Comparison of ENCODE assay signal across 8 cellular contexts in the genomic region with DNA sequence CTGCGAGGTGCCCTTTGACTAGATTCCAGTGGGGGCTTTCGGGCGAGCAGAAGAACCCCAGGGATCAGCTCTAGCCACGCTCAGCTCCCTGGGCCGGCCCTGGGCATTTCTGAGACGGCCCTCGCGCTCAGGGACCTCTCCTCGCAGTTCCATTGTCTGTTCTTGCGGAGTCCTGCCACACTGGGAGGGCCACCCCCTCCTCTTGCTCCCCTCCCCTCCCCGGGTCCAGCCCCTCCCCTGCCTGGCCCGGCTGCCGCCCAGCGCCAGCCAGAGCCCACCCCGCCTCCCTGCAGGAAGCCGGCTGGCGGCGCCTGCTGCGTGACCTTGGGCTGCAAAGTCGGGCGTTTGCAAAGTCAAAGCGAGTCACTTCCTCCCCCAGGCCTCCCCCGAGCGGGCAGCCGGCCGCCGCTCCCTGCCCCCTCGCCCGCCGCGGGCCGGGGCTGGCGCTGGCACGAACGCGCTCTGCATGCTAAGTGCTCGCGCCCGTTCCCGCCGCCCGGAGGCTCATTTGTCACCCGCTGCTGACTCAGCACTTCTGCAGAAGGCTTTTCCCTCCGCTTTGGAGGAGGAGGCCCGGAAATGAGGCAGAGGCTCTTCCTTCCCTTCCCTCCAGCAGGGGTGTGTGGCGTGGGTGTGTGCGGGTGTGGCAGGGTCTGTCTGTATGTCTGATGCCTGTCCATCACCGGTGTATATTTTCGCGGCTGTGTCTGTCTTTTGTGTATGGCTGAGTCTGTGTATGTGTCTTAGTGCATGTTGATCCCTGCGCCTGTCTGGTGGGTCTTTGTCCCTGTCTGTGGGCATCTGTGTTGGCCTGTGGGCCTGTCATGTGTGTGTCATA.
DNase-seq lines count a peak whose midpoint lies in the region; ATAC-seq and TF ChIP-seq lines count a peak whose summit lies in the region.

No MANE protein-coding gene starts in this region.

- H3K36me3 Mint-ChIP-seq in T-helper 17 cell (ENCODE audit: low read depth) = peaks cover under 1% of the 10 kb centered on the region

- H3K27me3 ChIP-seq in right atrium auricular region = no peaks in the 10 kb centered on the region

- no peaks in the 10 kb centered on the region for H3K27me3 Mint-ChIP-seq in T-helper 17 cell

- no peaks in the 10 kb centered on the region for H3K9me3 ChIP-seq in T-helper 17 cell (ENCODE audit: control insufficient read depth, low read length, poor library complexity, severe bottlenecking)
- no peaks in the 10 kb centered on the region for H3K9me3 ChIP-seq in right atrium auricular region

- no peak for TF ChIP-seq CTCF in right atrium auricular region (IDR thresholded peaks at IDR 0.05)

- peak; percentile 33 for DNase-seq in GF-D8 (lab: John Stamatoyannopoulos, UW)
- DNase-seq in NCI-H187 (lab: John Stamatoyannopoulos, UW) = peak; percentile 97
- DNase-seq in T-helper 17 cell = peak; percentile 71 to 89 (median 83)
- DNase-seq in amygdala (lab: John Stamatoyannopoulos, UW) = peak; percentile 62 to 96 (median 90)
- DNase-seq in right atrium auricular region (ENCODE audit: low spot score) = peak; percentile 93
- peak; percentile 91 for DNase-seq in pulmonary artery endothelial cell (ENCODE audit: low read depth, low spot score)

- H3K4me1 ChIP-seq in right atrium auricular region = peaks cover 0 to 79% of the 10 kb centered on the region in 2 donors
- H3K4me1 ChIP-seq in urinary bladder (ENCODE audit: insufficient read depth) = no peaks in the 10 kb centered on the region

- ATAC-seq in HG02623 (IDR thresholded peaks at IDR 0.05; ENCODE audit: unreplicated experiment) (peak; percentile 39), T-helper 17 cell (peak; percentile 69)

- H3K27ac ChIP-seq in right atrium auricular region (peak overlapping the region; percentile 94 to 97), urinary bladder (ENCODE audit: low read depth) (peak overlapping the region; percentile 88)

- WGBS in urinary bladder = 3% methylated on average over 51 of the region's 51 CpGs

- H3K36me3 ChIP-seq in right atrium auricular region = no peaks in the 10 kb centered on the region
- H3K36me3 ChIP-seq in urinary bladder (ENCODE audit: insufficient read depth) = no peaks in the 10 kb centered on the region

- peak overlapping the region; percentile 90 for H3K4me3 Mint-ChIP-seq in T-helper 17 cell

- H3K4me3 ChIP-seq in right atrium auricular region (peak overlapping the region; percentile 10 to 45), urinary bladder (ENCODE audit: low read depth, low read length) (peak overlapping the region; percentile 32)

- H3K4me1 Mint-ChIP-seq in T-helper 17 cell = peaks cover 43% of the 10 kb centered on the region

- peak overlapping the region; percentile 96 for H3K27ac Mint-ChIP-seq in T-helper 17 cell

Comparison
In these comparisons a context has a peak if more than half of its experiments do, and no peak if none do; other contexts are left out.
1. Peak in every context shown above with its lines: DNase-seq, ATAC-seq, H3K4me3 ChIP-seq and H3K27ac ChIP-seq.
2. DNase-seq: peak in every context shown above with its lines; median percentile 97 in NCI-H187; 93 in right atrium auricular region; 91 in pulmonary artery endothelial cell; 90 in amygdala; 83 in T-helper 17 cell; 33 in GF-D8.